ENCODE assay signal across 9 cellular contexts in the genomic region with DNA sequence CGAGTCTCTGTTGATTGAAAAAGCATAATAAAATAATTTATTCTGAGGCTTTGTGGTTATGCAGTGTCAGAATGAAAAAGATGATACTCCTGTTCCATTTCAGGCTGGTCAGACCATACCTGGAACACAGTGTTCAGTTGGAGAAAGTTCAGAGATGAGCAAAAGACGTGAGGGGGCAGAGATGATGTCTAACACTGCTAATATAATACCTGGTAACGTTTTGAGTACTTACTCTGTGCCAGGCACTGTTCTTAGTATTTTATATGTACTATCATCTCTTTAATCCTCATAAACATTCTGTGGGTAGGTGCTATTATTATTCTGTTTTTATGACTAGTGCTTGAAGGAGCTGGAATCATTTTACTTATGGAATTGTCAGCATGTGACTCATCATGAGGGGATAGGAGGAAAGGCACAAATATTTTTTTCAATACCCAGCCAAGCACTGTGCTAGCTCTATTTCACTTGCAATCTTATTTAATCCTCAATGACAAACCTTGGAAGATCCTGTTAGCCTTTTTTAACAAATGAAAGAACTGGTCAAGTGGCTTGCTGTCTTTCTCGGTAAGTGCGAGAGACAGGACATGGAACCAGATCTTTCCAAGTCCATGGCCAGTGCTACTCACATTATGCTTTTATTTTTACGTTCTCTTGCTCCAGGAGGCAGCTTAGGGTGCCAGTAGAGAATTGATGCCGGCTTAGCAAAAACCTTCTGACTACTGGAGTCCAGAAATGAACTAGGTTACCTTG. TPM values are rescaled to one million over a fixed set of nuclear protein-coding genes. Genes with fewer than 3 reads are reported as not detected.
A peak's percentile ranks its signal among the peaks of the same experiment; 100 is the strongest.
DNase-seq lines count a peak whose midpoint lies in the region; ATAC-seq, FAIRE-seq and TF ChIP-seq lines count a peak whose summit lies in the region.
"Had no signal": no experiment of that assay in that cellular context is flagged by ENCODE, and none has a peak within 500 bp of the region (broad histone marks: within the 10 kb centered on the region; RNA-seq: fewer than 3 reads in every experiment).

No MANE protein-coding gene starts in this region.

- no peak overlapping the region for H3K4me3 Mint-ChIP-seq in activated naive CD8-positive, alpha-beta T cell treated with anti-CD3 and anti-CD28 coated beads, Interleukin-2, amount 10 ng/mL, durations not matched to agents 7 days and 5 days
- peak overlapping the region; percentile 56 to 77 (median 71) for H3K4me3 Mint-ChIP-seq in immature natural killer cell

- no peak overlapping the region for H3K4me3 ChIP-seq in testis
- H3K4me3 ChIP-seq: K562 had no signal

- H3K4me1 ChIP-seq in testis, result peaks cover 23% of the 10 kb centered on the region

- no peak for TF ChIP-seq POLR2A in GM12891 (IDR thresholded peaks at IDR 0.05; ENCODE audit: low read depth, low read length)
- no peak for TF ChIP-seq POLR2A in testis (IDR thresholded peaks at IDR 0.05)

- no peaks in the 10 kb centered on the region for H3K27me3 Mint-ChIP-seq in activated naive CD8-positive, alpha-beta T cell treated with anti-CD3 and anti-CD28 coated beads, Interleukin-2, amount 10 ng/mL, durations not matched to agents 7 days and 5 days
- H3K27me3 Mint-ChIP-seq in immature natural killer cell (ENCODE audit: low read depth in 3 of 3), result peaks cover 0 to 3% (median 2%) of the 10 kb centered on the region in 3 donors

- ATAC-seq in HG03095 (IDR thresholded peaks at IDR 0.05; ENCODE audit: unreplicated experiment), result peak; percentile 61
- ATAC-seq in activated naive CD8-positive, alpha-beta T cell treated with anti-CD3 and anti-CD28 coated beads, Interleukin-2, amount 10 ng/mL, durations not matched to agents 7 days and 5 days (ENCODE audit: low read depth), result peak; percentile 66
- ATAC-seq: K562 had no signal

- H3K36me3 Mint-ChIP-seq in activated naive CD8-positive, alpha-beta T cell treated with anti-CD3 and anti-CD28 coated beads, Interleukin-2, amount 10 ng/mL, durations not matched to agents 7 days and 5 days, result peaks cover 23% of the 10 kb centered on the region
- H3K36me3 Mint-ChIP-seq in immature natural killer cell, result peaks cover 0 to 4% (median 0%) of the 10 kb centered on the region in 3 donors

- DNase-seq in GM12891 (ENCODE audit: insufficient read length, low spot score) (no peak), immature natural killer cell (no peak), superior temporal gyrus (ENCODE audit: extremely low spot score) (peak; percentile 60), NCI-H345 (lab: John Stamatoyannopoulos, UW) (no peak), testis (no peak), pons (ENCODE audit: low spot score) (no peak)
- DNase-seq in activated naive CD8-positive, alpha-beta T cell treated with anti-CD3 and anti-CD28 coated beads, Interleukin-2, amount 10 ng/mL, durations not matched to agents 7 days and 5 days, result no peak

- H3K27me3 ChIP-seq in testis, result no peaks in the 10 kb centered on the region

- FAIRE-seq in GM12891 (lab: Jason Lieb, UNC), result peak; percentile 5
- FAIRE-seq: K562 had no signal

- POLR2A ChIA-PET in activated naive CD8-positive, alpha-beta T cell treated with anti-CD3 and anti-CD28 coated beads, Interleukin-2, amount 10 ng/mL, durations not matched to agents 7 days and 5 days (lab: Charles Lee), result interaction anchor here (0.5 to 1.4 kb wide), 2 partner anchors 31 to 32 kb away, joined by 3 read pairs; a partner anchor contains a TSS

- H3K27ac ChIP-seq in testis, result no peak overlapping the region

- intact Hi-C loops in testis (cut with DNase I; ENCODE audit: low total_unique reads), result no loop called here

- H3K9me3 ChIP-seq in testis, result no peaks in the 10 kb centered on the region

- H3K36me3 ChIP-seq in testis (ENCODE audit: low read depth, missing control alignments), result no peaks in the 10 kb centered on the region

- peaks cover 3% of the 10 kb centered on the region for H3K9me3 Mint-ChIP-seq in activated naive CD8-positive, alpha-beta T cell treated with anti-CD3 and anti-CD28 coated beads, Interleukin-2, amount 10 ng/mL, durations not matched to agents 7 days and 5 days
- no peaks in the 10 kb centered on the region for H3K9me3 Mint-ChIP-seq in immature natural killer cell

- peaks cover 37% of the 10 kb centered on the region for H3K4me1 Mint-ChIP-seq in activated naive CD8-positive, alpha-beta T cell treated with anti-CD3 and anti-CD28 coated beads, Interleukin-2, amount 10 ng/mL, durations not matched to agents 7 days and 5 days
- peaks cover 91 to 93% of the 10 kb centered on the region in 2 donors for H3K4me1 Mint-ChIP-seq in immature natural killer cell

- 52 to 63% methylated on average over 7 of the region's 7 CpGs for WGBS in testis, 2 donors

- no peak for TF ChIP-seq CTCF in testis (IDR thresholded peaks at IDR 0.05)

- peak overlapping the region; percentile 37 for H3K27ac Mint-ChIP-seq in activated naive CD8-positive, alpha-beta T cell treated with anti-CD3 and anti-CD28 coated beads, Interleukin-2, amount 10 ng/mL, durations not matched to agents 7 days and 5 days
- H3K27ac Mint-ChIP-seq in immature natural killer cell, result peak overlapping the region; percentile 81 to 97 (median 88)

TF ChIP-seq in GM12891, 5 proteins besides CTCF, POLR2A, EP300 and RAD21:
- no peak for TF ChIP-seq POLR2AphosphoS5 (IDR thresholded peaks at IDR 0.05; ENCODE audit: low read depth, low read length)
- no peak for TF ChIP-seq TAF1 (IDR thresholded peaks at IDR 0.05; ENCODE audit: low read depth, low read length)

RNA-seq across cellular contexts. Expression of a gene that starts 31.9 kb away (rescaled TPM):
- 73.8 TPM for polyA plus RNA-seq in GM12891 (2012; ENCODE audit: low read depth, missing spikeins)
- 100 to 1,000 TPM; 211 to 220 TPM for total RNA-seq in activated naive CD8-positive, alpha-beta T cell treated with anti-CD3 and anti-CD28 coated beads, Interleukin-2, amount 10 ng/mL, durations not matched to agents 7 days and 5 days
- polyA plus RNA-seq in immature natural killer cell (100 to 1,000 TPM; 179 to 346 (median 238) TPM), testis (ENCODE audit: insufficient read depth, low read depth, low replicate concordance) (44.4 TPM)
- 100 to 1,000 TPM in 1 of 2 donors, 10 to 100 TPM in 1; 86.9 to 102 TPM for total RNA-seq in testis
